ENCODE assay signal across 8 cellular contexts in the genomic region with DNA sequence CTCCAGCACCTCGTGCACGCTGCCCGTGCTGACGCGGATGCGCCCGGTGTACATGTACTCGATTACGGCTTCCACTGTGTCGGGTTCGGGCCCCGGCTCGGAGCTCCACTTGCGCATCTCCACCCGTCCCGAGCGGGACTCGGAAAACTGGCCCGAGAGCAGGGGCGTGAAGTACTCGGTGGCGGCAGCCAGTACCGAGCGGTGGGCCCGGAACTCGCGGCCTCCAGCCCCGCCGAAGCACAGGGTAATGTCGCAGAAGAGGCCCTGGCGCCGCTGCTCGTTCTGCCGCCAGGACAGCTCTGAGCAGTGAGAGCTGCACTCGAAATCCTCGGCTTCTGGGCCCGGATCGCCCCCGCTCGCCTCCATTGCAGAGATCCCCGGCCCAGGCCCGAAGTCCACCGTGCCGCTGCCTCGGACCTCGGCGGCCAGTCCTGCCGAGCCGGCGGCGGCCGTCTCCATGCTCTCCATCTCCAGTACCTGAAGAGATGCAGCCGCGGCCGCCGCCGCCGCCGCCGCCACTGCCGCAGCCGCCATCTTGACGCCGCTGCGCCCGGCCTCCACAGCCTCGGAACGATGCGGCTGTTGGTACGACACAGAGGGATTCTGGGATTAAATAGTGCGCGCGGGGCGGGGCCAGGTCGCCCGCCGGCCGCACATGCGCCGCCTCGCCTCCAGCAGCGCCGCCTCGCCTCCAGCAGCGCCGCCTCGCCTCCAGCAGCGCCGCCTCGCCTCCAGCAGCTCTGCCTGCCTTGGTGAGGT. TPM values are rescaled to one million over a fixed set of nuclear protein-coding genes. Genes with fewer than 3 reads are reported as not detected.
DNase-seq lines count a peak whose midpoint lies in the region; ATAC-seq lines count a peak whose summit lies in the region.

A gene with protein sequence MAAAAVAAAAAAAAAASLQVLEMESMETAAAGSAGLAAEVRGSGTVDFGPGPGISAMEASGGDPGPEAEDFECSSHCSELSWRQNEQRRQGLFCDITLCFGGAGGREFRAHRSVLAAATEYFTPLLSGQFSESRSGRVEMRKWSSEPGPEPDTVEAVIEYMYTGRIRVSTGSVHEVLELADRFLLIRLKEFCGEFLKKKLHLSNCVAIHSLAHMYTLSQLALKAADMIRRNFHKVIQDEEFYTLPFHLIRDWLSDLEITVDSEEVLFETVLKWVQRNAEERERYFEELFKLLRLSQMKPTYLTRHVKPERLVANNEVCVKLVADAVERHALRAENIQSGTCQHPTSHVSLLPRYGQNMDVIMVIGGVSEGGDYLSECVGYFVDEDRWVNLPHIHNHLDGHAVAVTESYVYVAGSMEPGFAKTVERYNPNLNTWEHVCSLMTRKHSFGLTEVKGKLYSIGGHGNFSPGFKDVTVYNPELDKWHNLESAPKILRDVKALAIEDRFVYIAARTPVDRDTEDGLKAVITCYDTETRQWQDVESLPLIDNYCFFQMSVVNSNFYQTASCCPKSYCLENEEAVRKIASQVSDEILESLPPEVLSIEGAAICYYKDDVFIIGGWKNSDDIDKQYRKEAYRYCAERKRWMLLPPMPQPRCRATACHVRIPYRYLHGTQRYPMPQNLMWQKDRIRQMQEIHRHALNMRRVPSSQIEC (minus strand): TSS at position 587 of the 759 bp plus-strand sequence. CDS start 53 bp downstream, at position 534.

- no peaks in the 10 kb centered on the region for H3K9me3 Mint-ChIP-seq in CD8-positive, alpha-beta memory T cell

- peak within 1 kb of the TSS; percentile 99 for H3K9ac ChIP-seq in endocrine pancreas (ENCODE audit: control insufficient read depth, insufficient read depth, low read length)
- H3K9ac ChIP-seq in mesendoderm (ENCODE audit: low read length) = peak within 1 kb of the TSS; percentile 96

- peak within 1 kb of the TSS; percentile 94 for H3K4me3 ChIP-seq in CD8-positive, alpha-beta memory T cell (ENCODE audit: low read length)
- H3K4me3 ChIP-seq in endocrine pancreas (ENCODE audit: control insufficient read depth, insufficient read depth, low read length) (peak within 1 kb of the TSS; percentile 89), mesendoderm (ENCODE audit: low read length) (peak within 1 kb of the TSS; percentile 79)

- H2AK5ac ChIP-seq in mesendoderm (ENCODE audit: low read length) = no peak within 1 kb of the TSS

- H3K36me3 Mint-ChIP-seq in CD8-positive, alpha-beta memory T cell = peaks cover 0 to 31% (median 1%) of the 10 kb centered on the region in 3 donors

- CTCF ChIA-PET in CD8-positive, alpha-beta memory T cell (lab: Charles Lee) = interaction anchor here (0.7 to 2.7 kb wide), 6 partner anchors 53 to 1765 kb away, joined by 3 to 10 read pairs (median 4); a partner anchor contains a TSS
- CTCF ChIA-PET in activated CD8-positive, alpha-beta memory T cell treated with anti-CD3 and anti-CD28 coated beads for 36 hours (lab: Charles Lee) = interaction anchor here (0.6 to 2.1 kb wide), 4 partner anchors 9 to 97 kb away, joined by 3 to 7 read pairs (median 5); a partner anchor contains a TSS

- H3K27ac Mint-ChIP-seq in CD8-positive, alpha-beta memory T cell = peak within 1 kb of the TSS in 4 of 8 donors; percentile 77 to 90 (median 88)

- peak within 1 kb of the TSS; percentile 80 for H3K4me2 ChIP-seq in mesendoderm (ENCODE audit: low read length)

- H3K79me2 ChIP-seq in mesendoderm (ENCODE audit: control insufficient read depth, insufficient read depth, low read length) = peaks cover 32% of the 10 kb centered on the region

- peaks cover 22% of the 10 kb centered on the region for H3K79me1 ChIP-seq in mesendoderm (ENCODE audit: low read length)

- H4K8ac ChIP-seq in mesendoderm (ENCODE audit: low read depth, low read length) = no peak within 1 kb of the TSS

- H3K18ac ChIP-seq in mesendoderm (ENCODE audit: low read length) = peak within 1 kb of the TSS; percentile 43

- H3K9me3 ChIP-seq in CD8-positive, alpha-beta memory T cell (ENCODE audit: low read length) = no peaks in the 10 kb centered on the region
- H3K9me3 ChIP-seq in endocrine pancreas (ENCODE audit: control insufficient read depth, low read length) = no peaks in the 10 kb centered on the region

- peak; percentile 79 for ATAC-seq in GM19467 (IDR thresholded peaks at IDR 0.05; ENCODE audit: unreplicated experiment)

- peak within 1 kb of the TSS; percentile 81 for H3K27ac ChIP-seq in CD8-positive, alpha-beta memory T cell (ENCODE audit: low read depth, low read length)
- peak within 1 kb of the TSS; percentile 76 for H3K27ac ChIP-seq in mesendoderm (ENCODE audit: low read depth, low read length)

- H4K5ac ChIP-seq in mesendoderm (ENCODE audit: low read length) = no peak within 1 kb of the TSS

- POLR2A ChIA-PET in CD8-positive, alpha-beta memory T cell (lab: Charles Lee) = interaction anchor here (0.6 to 2.1 kb wide), 13 partner anchors 17 to 388 kb away, joined by 3 to 16 read pairs (median 3); a partner anchor contains a TSS
- POLR2A ChIA-PET in activated CD8-positive, alpha-beta memory T cell treated with anti-CD3 and anti-CD28 coated beads for 36 hours (lab: Charles Lee) = interaction anchor here (0.6 to 2.5 kb wide), 9 partner anchors 10 to 734 kb away, joined by 3 to 8 read pairs (median 5); a partner anchor contains a TSS

- peaks cover 28% of the 10 kb centered on the region for H3K4me1 ChIP-seq in CD8-positive, alpha-beta memory T cell (ENCODE audit: insufficient read depth, low read length)
- H3K4me1 ChIP-seq in endocrine pancreas (ENCODE audit: control insufficient read depth, insufficient read depth, low read length) (peaks cover 6% of the 10 kb centered on the region), mesendoderm (ENCODE audit: control insufficient read depth, low read depth, low read length) (peaks cover 11% of the 10 kb centered on the region)

- H3K27me3 ChIP-seq in CD8-positive, alpha-beta memory T cell (ENCODE audit: insufficient read depth, low read length, poor library complexity, severe bottlenecking) = no peaks in the 10 kb centered on the region
- H3K27me3 ChIP-seq in endocrine pancreas (ENCODE audit: control insufficient read depth, insufficient read depth, low read length) (no peaks in the 10 kb centered on the region), mesendoderm (ENCODE audit: insufficient read depth, low read length, poor library complexity) (no peaks in the 10 kb centered on the region)

- no peak within 1 kb of the TSS for H3K4ac ChIP-seq in mesendoderm (ENCODE audit: low read depth, low read length)

- no peak within 1 kb of the TSS for H2BK120ac ChIP-seq in mesendoderm (ENCODE audit: low read depth, low read length)

- DNase-seq in CD8-positive, alpha-beta memory T cell = peak; percentile 81 to 90 (median 85)
- peak; percentile 29 for DNase-seq in HS-27A (ENCODE audit: low read depth)
- peak; percentile 84 to 94 for DNase-seq in NOMO-1 (lab: John Stamatoyannopoulos, UW; ENCODE audit: unreplicated experiment in 2 of 2)
- peak; percentile 97 for DNase-seq in mesendoderm
- peak; percentile 73 for DNase-seq in stimulated activated CD8-positive, alpha-beta memory T cell treated with anti-CD3 and anti-CD28 coated beads, Interleukin-15, amount 100 ng/mL, for 1 hour (ENCODE audit: low read depth)

- H3K4me1 Mint-ChIP-seq in CD8-positive, alpha-beta memory T cell = peaks cover 19 to 31% (median 31%) of the 10 kb centered on the region in 3 donors

- H2BK5ac ChIP-seq in mesendoderm (ENCODE audit: low read length) = no peak within 1 kb of the TSS

- H3K27me3 Mint-ChIP-seq in CD8-positive, alpha-beta memory T cell = no peaks in the 10 kb centered on the region

- no peak within 1 kb of the TSS for H2BK15ac ChIP-seq in mesendoderm (replicated peaks; ENCODE audit: low read depth)

- H3K23ac ChIP-seq in mesendoderm (ENCODE audit: low read length) = no peak within 1 kb of the TSS

- H3K56ac ChIP-seq in mesendoderm (ENCODE audit: low read length) = peak within 1 kb of the TSS; percentile 96

- peaks cover 4% of the 10 kb centered on the region for H3K36me3 ChIP-seq in CD8-positive, alpha-beta memory T cell (ENCODE audit: insufficient read depth, low read length)
- H3K36me3 ChIP-seq in endocrine pancreas (ENCODE audit: control insufficient read depth, insufficient read depth, low read length) = no peaks in the 10 kb centered on the region
- H3K36me3 ChIP-seq in mesendoderm (ENCODE audit: control insufficient read depth, insufficient read depth, low read length) = peaks cover 8% of the 10 kb centered on the region

- no CpG with 5 or more reads among the region's 90 CpGs for WGBS in mesendoderm (ENCODE audit: extremely low coverage, insufficient coverage, low lambda C conversion rate)

- H3K4me3 Mint-ChIP-seq in CD8-positive, alpha-beta memory T cell = peak within 1 kb of the TSS in 1 of 7 donors; percentile 15

RNA-seq across cellular contexts. Expression of the gene that starts here (rescaled TPM):
- total RNA-seq in CD8-positive, alpha-beta memory T cell = 10 to 100 TPM; 24.7 to 26.9 TPM
- 6.4 TPM for polyA plus RNA-seq in CD8-positive, alpha-beta memory T cell
- 10 to 100 TPM; 23.2 to 23.8 TPM for total RNA-seq in activated CD8-positive, alpha-beta memory T cell treated with anti-CD3 and anti-CD28 coated beads for 36 hours
- polyA plus RNA-seq in mesendoderm (2013, experiment 1 of 2) = 3.1 TPM
- 2.8 TPM for polyA plus RNA-seq in mesendoderm (2013, experiment 2 of 2)

Comparison
In these comparisons a context has a peak if more than half of its experiments do, and no peak if none do; other contexts are left out.
1. Peak in every context shown above with its lines: DNase-seq, ATAC-seq, H3K4me3 ChIP-seq and H3K27ac ChIP-seq.
2. DNase-seq: peak in every context shown above with its lines; median percentile 97 in mesendoderm; 89 in NOMO-1; 85 in CD8-positive, alpha-beta memory T cell; 73 in stimulated activated CD8-positive, alpha-beta memory T cell treated with anti-CD3 and anti-CD28 coated beads, Interleukin-15, amount 100 ng/mL, for 1 hour; 29 in HS-27A.